Comparison of ENCODE assay signal across 1 cellular context in the genomic region with DNA sequence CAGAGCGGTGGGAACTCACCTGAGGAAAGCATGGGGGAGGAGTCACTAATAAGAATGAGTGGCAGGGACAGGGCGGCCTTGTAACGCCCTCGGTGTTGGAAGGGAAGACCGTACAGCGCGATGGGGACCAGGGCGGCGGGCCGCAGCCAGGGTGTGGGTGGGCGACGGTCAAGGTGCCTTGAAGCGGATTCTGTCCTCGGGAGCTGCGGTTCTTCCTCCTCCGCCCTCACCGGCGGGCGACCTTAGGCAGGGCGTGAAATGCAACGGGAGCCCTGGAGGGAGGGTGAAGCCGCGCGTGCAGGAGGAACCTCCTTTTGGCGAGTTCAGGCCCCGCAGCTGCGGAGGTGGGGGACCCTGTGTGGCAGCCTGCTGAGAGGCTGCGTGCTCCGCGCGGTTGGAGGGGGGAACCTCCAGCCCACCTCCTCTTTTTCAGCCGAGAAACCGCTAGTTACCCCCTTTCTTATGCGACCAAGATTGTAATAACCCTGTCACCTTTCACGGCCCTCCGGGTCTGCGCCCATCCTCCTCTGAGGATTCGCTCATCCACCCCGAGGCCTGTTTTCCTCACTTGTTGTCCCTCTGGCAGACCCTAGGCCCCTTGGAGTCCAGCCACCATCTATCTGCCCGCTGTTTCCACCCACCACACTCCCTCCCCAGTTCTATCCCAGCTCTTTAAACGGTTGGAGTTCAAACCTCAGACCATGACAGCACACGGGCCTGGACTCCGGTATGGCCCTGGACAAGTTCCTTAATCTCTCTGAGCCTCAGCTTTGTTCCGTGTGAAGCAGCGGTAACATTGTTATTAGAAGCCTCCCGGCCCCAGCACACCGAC.
TF ChIP-seq lines count a peak whose summit lies in the region.

No MANE protein-coding gene starts in this region.

TF ChIP-seq in WTC11, 78 proteins besides CTCF, POLR2A, EP300 and RAD21 (continued from another document):
- no peak for TF ChIP-seq TEAD4 (CRISPR knock-in tag; IDR thresholded peaks at IDR 0.05)
- TF ChIP-seq, protein P1, sequence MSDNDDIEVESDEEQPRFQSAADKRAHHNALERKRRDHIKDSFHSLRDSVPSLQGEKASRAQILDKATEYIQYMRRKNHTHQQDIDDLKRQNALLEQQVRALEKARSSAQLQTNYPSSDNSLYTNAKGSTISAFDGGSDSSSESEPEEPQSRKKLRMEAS (CRISPR knock-in tag; IDR thresholded peaks at IDR 0.05): peak; percentile 41; the same call in 1 of the 2 replicates
